11 cellular contexts compared by ENCODE assay signal in genomic region chr17:37521821-37522220, GRCh38.
"Had no signal": no experiment of that assay in that cellular context is flagged by ENCODE, and none has a peak within 500 bp of the region (broad histone marks: within the 10 kb centered on the region; RNA-seq: fewer than 3 reads in every experiment).

No MANE protein-coding gene starts in this region.

- H3K4me1 ChIP-seq: ascending aorta, colonic mucosa, left lung, parathyroid adenoma had no signal

- H3K4me3 ChIP-seq: ascending aorta, colonic mucosa, esophagus squamous epithelium, left lung had no signal

- ATAC-seq: activated CD8-positive, alpha-beta T cell treated with anti-CD3 and anti-CD28 coated beads for 36 hours; left lung had no signal

- H3K27me3 Mint-ChIP-seq: activated CD8-positive, alpha-beta T cell treated with anti-CD3 and anti-CD28 coated beads for 36 hours had no signal

- H3K27me3 ChIP-seq: ascending aorta, colonic mucosa, esophagus squamous epithelium, left lung had no signal

- H3K9me3 ChIP-seq: ascending aorta, colonic mucosa, esophagus squamous epithelium, left lung had no signal

- H3K36me3 ChIP-seq: colonic mucosa had no signal

- H3K9me3 Mint-ChIP-seq: activated CD8-positive, alpha-beta T cell treated with anti-CD3 and anti-CD28 coated beads for 36 hours had no signal

- H3K27ac ChIP-seq: ascending aorta, colonic mucosa, esophagus squamous epithelium, left lung, parathyroid adenoma had no signal

- H3K27ac Mint-ChIP-seq: activated CD8-positive, alpha-beta T cell treated with anti-CD3 and anti-CD28 coated beads for 36 hours had no signal

- DNase-seq: activated CD4-positive, CD25-positive, alpha-beta regulatory T cell treated with anti-CD3 and anti-CD28 coated beads, Interleukin-2, amount 50 U/mL, for 72 hours; activated CD8-positive, alpha-beta T cell treated with anti-CD3 and anti-CD28 coated beads for 36 hours; colonic mucosa; esophagus squamous epithelium; foreskin fibroblast; islet precursor cell; left lung; retina; small intestine had no signal

- H3K4me3 Mint-ChIP-seq: activated CD8-positive, alpha-beta T cell treated with anti-CD3 and anti-CD28 coated beads for 36 hours had no signal
